1 cellular context compared by ENCODE assay signal in the genomic region with DNA sequence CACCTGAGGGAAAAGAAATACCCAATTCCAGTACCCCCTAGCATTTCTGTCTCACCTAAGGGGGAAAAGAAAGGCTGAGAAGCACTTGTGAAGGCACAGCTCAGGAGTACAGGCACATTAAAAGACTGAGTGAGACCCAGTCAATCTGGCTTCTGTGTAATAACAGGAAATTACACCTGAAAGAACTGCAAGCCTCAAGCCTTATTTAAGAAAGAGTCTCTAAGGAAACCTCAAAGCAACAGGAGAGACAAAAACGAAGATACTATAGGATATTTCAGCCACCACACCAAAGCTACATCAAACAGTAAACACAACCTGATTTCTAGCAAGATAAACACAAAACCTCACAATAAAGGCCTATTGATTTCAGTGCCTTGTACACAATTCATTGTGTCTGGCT.
TF ChIP-seq lines count a peak whose summit lies in the region.

No MANE protein-coding gene starts in this region.

TF ChIP-seq in WTC11, 78 proteins besides CTCF, POLR2A, EP300 and RAD21 (continued from another document):
- TF ChIP-seq, protein P1, sequence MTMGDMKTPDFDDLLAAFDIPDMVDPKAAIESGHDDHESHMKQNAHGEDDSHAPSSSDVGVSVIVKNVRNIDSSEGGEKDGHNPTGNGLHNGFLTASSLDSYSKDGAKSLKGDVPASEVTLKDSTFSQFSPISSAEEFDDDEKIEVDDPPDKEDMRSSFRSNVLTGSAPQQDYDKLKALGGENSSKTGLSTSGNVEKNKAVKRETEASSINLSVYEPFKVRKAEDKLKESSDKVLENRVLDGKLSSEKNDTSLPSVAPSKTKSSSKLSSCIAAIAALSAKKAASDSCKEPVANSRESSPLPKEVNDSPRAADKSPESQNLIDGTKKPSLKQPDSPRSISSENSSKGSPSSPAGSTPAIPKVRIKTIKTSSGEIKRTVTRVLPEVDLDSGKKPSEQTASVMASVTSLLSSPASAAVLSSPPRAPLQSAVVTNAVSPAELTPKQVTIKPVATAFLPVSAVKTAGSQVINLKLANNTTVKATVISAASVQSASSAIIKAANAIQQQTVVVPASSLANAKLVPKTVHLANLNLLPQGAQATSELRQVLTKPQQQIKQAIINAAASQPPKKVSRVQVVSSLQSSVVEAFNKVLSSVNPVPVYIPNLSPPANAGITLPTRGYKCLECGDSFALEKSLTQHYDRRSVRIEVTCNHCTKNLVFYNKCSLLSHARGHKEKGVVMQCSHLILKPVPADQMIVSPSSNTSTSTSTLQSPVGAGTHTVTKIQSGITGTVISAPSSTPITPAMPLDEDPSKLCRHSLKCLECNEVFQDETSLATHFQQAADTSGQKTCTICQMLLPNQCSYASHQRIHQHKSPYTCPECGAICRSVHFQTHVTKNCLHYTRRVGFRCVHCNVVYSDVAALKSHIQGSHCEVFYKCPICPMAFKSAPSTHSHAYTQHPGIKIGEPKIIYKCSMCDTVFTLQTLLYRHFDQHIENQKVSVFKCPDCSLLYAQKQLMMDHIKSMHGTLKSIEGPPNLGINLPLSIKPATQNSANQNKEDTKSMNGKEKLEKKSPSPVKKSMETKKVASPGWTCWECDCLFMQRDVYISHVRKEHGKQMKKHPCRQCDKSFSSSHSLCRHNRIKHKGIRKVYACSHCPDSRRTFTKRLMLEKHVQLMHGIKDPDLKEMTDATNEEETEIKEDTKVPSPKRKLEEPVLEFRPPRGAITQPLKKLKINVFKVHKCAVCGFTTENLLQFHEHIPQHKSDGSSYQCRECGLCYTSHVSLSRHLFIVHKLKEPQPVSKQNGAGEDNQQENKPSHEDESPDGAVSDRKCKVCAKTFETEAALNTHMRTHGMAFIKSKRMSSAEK (CRISPR knock-in tag; IDR thresholded peaks at IDR 0.05; ENCODE audit: borderline replicate concordance), result no peak
- TF ChIP-seq, protein P2, sequence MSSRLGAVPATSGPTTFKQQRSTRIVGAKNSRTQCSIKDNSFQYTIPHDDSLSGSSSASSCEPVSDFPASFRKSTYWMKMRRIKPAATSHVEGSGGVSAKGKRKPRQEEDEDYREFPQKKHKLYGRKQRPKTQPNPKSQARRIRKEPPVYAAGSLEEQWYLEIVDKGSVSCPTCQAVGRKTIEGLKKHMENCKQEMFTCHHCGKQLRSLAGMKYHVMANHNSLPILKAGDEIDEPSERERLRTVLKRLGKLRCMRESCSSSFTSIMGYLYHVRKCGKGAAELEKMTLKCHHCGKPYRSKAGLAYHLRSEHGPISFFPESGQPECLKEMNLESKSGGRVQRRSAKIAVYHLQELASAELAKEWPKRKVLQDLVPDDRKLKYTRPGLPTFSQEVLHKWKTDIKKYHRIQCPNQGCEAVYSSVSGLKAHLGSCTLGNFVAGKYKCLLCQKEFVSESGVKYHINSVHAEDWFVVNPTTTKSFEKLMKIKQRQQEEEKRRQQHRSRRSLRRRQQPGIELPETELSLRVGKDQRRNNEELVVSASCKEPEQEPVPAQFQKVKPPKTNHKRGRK (CRISPR knock-in tag; IDR thresholded peaks at IDR 0.05; ENCODE audit: borderline replicate concordance), result no peak
- no peak for TF ChIP-seq CBFB (CRISPR knock-in tag; IDR thresholded peaks at IDR 0.05; ENCODE audit: low read depth)
- TF ChIP-seq, protein P3, sequence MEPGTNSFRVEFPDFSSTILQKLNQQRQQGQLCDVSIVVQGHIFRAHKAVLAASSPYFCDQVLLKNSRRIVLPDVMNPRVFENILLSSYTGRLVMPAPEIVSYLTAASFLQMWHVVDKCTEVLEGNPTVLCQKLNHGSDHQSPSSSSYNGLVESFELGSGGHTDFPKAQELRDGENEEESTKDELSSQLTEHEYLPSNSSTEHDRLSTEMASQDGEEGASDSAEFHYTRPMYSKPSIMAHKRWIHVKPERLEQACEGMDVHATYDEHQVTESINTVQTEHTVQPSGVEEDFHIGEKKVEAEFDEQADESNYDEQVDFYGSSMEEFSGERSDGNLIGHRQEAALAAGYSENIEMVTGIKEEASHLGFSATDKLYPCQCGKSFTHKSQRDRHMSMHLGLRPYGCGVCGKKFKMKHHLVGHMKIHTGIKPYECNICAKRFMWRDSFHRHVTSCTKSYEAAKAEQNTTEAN (CRISPR knock-in tag; IDR thresholded peaks at IDR 0.05), result no peak
- TF ChIP-seq ZNF232 (CRISPR knock-in tag; IDR thresholded peaks at IDR 0.05), result no peak
- TF ChIP-seq TEAD4 (CRISPR knock-in tag; IDR thresholded peaks at IDR 0.05), result no peak
TF ChIP-seq in WTC11: peak in this region for 0.
